Comparison of ENCODE assay signal across 1 cellular context in the genomic region with DNA sequence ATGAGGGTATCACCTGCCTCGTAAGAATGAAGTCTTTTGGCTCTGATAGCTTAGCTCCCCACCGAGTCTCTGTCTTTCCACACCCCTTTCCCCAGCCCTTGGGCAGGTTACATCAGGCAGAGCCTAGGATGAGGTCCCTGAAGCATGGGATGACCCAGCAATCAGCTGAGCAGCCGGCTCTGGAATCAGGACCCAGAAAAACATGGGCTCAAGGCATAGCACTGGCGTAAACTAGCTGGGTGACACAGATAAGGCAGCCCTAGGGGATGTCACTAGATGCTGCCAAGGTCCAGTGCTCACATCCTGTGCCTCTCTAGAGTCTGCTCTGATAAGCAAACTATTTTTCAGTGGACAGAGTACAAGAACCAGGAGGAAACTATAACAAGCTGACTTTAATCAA.
TF ChIP-seq lines count a peak whose summit lies in the region.

No MANE protein-coding gene starts in this region.

TF ChIP-seq in K562, 482 proteins besides CTCF, POLR2A, EP300 and RAD21:
- TF ChIP-seq KDM4B (IDR thresholded peaks at IDR 0.05; ENCODE audit: borderline replicate concordance in 2 of 2, low read depth in 1 of 2) (no peak), OTX1 (CRISPR knock-in tag; IDR thresholded peaks at IDR 0.05) (no peak), NCOR1 (IDR thresholded peaks at IDR 0.05) (peak; percentile 38), MECOM (CRISPR knock-in tag; IDR thresholded peaks at IDR 0.05) (peak; percentile 67; the same call in 1 of the 2 replicates), CBFA2T3 (IDR thresholded peaks at IDR 0.05) (peak; percentile 67), CBFA2T2 (conservative IDR thresholded peaks at IDR 0.05) (peak; percentile 41; the same call in 1 of the 2 replicates), ZZZ3 (IDR thresholded peaks at IDR 0.05) (no peak), POU5F1 (IDR thresholded peaks at IDR 0.05; ENCODE audit: borderline replicate concordance, low read depth, low read length, partially characterized antibody) (no peak), RBM34 (IDR thresholded peaks at IDR 0.05; ENCODE audit: borderline replicate concordance, insufficient read depth, low read length) (no peak), CTBP1 (IDR thresholded peaks at IDR 0.05; ENCODE audit: borderline replicate concordance) (peak; percentile 38; the same call in 1 of the 2 replicates), ZKSCAN3 (CRISPR knock-in tag; IDR thresholded peaks at IDR 0.05) (no peak), RCOR1 (IDR thresholded peaks at IDR 0.05; ENCODE audit: borderline replicate concordance in 1 of 2, low read depth in 2 of 2, low read length in 2 of 2) (peak in 1 of 2 experiments; percentile 37; a peak in 1 of 4 replicates), TRIM28 (IDR thresholded peaks at IDR 0.05) (no peak), BRCA1 (IDR thresholded peaks at IDR 0.05) (no peak), BRCA1 (CRISPR knock-in tag; IDR thresholded peaks at IDR 0.05) (no peak), DPF2 (IDR thresholded peaks at IDR 0.05) (no peak), TAL1 (IDR thresholded peaks at IDR 0.05) (peak; percentile 36; the same call in 1 of the 2 replicates), ARID1B (IDR thresholded peaks at IDR 0.05) (peak; percentile 41; the same call in 1 of the 2 replicates), E2F3 (CRISPR knock-in tag; IDR thresholded peaks at IDR 0.05) (no peak), TCF3 (CRISPR knock-in tag; IDR thresholded peaks at IDR 0.05) (peak; percentile 53), SMARCB1 (IDR thresholded peaks at IDR 0.05; ENCODE audit: insufficient read length, low read depth) (no peak), LCOR (CRISPR knock-in tag; IDR thresholded peaks at IDR 0.05) (no peak)
- TF ChIP-seq, protein P1, sequence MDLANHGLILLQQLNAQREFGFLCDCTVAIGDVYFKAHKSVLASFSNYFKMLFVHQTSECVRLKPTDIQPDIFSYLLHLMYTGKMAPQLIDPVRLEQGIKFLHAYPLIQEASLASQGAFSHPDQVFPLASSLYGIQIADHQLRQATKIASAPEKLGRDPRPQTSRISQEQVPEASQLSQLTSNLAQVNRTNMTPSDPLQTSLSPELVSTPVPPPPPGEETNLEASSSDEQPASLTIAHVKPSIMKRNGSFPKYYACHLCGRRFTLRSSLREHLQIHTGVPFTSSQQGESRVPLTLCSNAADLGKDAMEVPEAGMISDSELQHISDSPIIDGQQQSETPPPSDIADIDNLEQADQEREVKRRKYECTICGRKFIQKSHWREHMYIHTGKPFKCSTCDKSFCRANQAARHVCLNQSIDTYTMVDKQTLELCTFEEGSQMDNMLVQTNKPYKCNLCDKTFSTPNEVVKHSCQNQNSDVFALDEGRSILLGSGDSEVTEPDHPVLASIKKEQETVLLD (IDR thresholded peaks at IDR 0.05): no peak
- TF ChIP-seq, protein P2, sequence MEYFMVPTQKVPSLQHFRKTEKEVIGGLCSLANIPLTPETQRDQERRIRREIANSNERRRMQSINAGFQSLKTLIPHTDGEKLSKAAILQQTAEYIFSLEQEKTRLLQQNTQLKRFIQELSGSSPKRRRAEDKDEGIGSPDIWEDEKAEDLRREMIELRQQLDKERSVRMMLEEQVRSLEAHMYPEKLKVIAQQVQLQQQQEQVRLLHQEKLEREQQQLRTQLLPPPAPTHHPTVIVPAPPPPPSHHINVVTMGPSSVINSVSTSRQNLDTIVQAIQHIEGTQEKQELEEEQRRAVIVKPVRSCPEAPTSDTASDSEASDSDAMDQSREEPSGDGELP (CRISPR knock-in tag; IDR thresholded peaks at IDR 0.05; ENCODE audit: borderline replicate concordance): peak; percentile 66
- TF ChIP-seq, protein P3, sequence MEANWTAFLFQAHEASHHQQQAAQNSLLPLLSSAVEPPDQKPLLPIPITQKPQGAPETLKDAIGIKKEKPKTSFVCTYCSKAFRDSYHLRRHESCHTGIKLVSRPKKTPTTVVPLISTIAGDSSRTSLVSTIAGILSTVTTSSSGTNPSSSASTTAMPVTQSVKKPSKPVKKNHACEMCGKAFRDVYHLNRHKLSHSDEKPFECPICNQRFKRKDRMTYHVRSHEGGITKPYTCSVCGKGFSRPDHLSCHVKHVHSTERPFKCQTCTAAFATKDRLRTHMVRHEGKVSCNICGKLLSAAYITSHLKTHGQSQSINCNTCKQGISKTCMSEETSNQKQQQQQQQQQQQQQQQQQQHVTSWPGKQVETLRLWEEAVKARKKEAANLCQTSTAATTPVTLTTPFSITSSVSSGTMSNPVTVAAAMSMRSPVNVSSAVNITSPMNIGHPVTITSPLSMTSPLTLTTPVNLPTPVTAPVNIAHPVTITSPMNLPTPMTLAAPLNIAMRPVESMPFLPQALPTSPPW (CRISPR knock-in tag; IDR thresholded peaks at IDR 0.05): no peak
- TF ChIP-seq, protein P4, sequence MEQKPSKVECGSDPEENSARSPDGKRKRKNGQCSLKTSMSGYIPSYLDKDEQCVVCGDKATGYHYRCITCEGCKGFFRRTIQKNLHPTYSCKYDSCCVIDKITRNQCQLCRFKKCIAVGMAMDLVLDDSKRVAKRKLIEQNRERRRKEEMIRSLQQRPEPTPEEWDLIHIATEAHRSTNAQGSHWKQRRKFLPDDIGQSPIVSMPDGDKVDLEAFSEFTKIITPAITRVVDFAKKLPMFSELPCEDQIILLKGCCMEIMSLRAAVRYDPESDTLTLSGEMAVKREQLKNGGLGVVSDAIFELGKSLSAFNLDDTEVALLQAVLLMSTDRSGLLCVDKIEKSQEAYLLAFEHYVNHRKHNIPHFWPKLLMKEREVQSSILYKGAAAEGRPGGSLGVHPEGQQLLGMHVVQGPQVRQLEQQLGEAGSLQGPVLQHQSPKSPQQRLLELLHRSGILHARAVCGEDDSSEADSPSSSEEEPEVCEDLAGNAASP (IDR thresholded peaks at IDR 0.05): no peak
